1 cellular context compared by ENCODE assay signal in the genomic region with DNA sequence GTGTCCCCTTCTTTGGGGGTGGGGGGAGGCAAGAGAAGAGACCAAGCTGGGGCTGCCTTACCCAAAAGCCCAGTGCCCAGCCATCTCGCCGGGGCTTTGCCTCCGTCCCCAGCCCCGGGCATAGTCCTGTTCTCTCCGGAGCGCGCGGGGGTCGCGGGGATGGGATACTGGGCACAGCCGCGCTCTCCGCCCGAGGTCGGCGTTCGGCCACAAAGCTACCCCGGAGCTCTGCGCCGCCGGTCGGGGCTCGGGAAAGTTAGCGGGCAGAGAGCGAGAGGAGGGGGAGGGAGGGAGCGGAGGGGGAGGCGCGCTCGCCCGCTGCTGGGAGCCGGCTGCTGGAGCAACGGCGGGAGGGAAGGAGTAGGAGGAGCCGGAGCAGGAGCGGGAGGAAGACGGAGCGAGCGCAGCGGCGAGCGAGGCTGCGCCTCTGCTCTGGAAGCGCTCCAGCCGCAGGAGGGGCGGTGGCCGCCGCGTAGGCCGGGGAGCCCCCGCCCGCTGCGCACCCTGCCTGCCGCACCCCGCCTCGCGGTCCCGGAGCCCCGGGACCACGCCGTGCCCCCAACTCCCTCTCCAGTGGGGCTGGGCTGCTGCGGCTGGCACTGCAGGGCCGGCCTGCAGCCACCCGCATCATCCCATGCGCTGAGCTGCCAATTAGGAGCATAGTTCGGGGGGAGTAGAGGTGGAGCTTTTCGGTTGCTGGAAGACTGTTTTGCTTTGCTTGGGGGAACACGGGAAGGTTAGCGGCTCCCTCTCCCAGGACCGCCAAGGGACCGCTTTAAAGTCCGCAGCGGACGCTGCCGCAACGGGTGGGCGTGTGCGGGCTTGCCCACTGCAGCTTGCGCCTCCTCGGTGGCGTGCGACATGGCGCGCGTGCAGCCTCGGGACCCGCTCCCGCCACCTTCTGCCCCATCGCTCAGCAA.
TF ChIP-seq lines count a peak whose summit lies in the region.

A gene with protein sequence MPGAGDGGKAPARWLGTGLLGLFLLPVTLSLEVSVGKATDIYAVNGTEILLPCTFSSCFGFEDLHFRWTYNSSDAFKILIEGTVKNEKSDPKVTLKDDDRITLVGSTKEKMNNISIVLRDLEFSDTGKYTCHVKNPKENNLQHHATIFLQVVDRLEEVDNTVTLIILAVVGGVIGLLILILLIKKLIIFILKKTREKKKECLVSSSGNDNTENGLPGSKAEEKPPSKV (minus strand): TSS at position 272 of the 920 bp plus-strand sequence. CDS start 150 bp downstream, at position 122.

TF ChIP-seq in HEK293, 187 proteins besides CTCF, POLR2A, EP300 and RAD21 (continued from another document):
- TF ChIP-seq, protein P1, sequence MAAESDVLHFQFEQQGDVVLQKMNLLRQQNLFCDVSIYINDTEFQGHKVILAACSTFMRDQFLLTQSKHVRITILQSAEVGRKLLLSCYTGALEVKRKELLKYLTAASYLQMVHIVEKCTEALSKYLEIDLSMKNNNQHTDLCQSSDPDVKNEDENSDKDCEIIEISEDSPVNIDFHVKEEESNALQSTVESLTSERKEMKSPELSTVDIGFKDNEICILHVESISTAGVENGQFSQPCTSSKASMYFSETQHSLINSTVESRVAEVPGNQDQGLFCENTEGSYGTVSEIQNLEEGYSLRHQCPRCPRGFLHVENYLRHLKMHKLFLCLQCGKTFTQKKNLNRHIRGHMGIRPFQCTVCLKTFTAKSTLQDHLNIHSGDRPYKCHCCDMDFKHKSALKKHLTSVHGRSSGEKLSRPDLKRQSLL (tag by site-specific recombination; IDR thresholded peaks at IDR 0.05), result peak; percentile 97
- 0 out of 2 replicates have a peak, but pooled peaks have one; percentile 44 for TF ChIP-seq ZNF596 (tag by site-specific recombination; IDR thresholded peaks at IDR 0.05)
TF ChIP-seq in HEK293: peak in this region for 41.
